In the genomic region with DNA sequence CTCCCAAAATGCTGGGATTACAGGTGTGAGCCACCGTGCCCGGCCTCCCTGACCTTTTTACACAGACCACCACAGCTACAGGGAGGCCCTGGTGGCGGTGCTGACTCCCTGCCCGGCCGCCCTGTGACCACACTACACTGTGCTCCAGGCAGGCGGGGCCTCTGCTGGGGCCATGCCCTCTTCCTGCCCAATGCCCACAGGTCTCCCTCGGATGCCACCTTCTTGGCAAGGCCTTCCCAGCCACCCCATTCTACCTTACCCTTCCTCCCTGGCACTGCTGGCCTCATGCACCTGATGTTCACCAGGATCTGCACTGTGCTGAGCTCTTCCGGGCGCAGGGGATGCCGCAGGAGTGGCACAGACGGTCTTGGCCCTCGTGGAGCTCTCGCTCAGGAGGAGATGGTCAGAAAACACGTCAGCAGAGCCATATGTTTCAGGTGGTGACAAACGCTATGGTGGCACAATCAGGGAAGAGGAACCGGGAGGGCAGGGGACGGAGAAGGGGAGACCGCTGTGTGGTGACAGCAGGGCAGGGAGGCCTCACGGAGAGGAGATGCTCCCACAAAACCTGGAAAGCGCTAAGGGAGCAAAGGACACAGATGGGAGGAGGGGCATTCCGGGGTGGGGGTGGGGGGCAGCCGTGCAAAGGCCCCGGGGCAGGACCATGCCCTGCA, we compare ENCODE assay signal across 31 cellular contexts. TPM values are rescaled to one million over a fixed set of nuclear protein-coding genes. Genes with fewer than 3 reads are reported as not detected.
A peak's percentile ranks its signal among the peaks of the same experiment; 100 is the strongest.
DNase-seq lines count a peak whose midpoint lies in the region; ATAC-seq and TF ChIP-seq lines count a peak whose summit lies in the region.
"Had no signal": no experiment of that assay in that cellular context is flagged by ENCODE, and none has a peak within 500 bp of the region (broad histone marks: within the 10 kb centered on the region; RNA-seq: fewer than 3 reads in every experiment).

No MANE protein-coding gene starts in this region.

- no peak for ATAC-seq in T-helper 17 cell
- no peak for ATAC-seq in stimulated activated memory B cell treated with anti-CD40 and anti-IgM and Interleukin-4, amounts not matched to agents 10 μg/mL and 1 μg/mL and 100 μg/mL, for 72 hours
- no peak for ATAC-seq in PC-3
- ATAC-seq: foreskin keratinocyte; heart right ventricle; left ventricle myocardium superior; naive thymus-derived CD4-positive, alpha-beta T cell; stimulated activated naive CD8-positive, alpha-beta T cell treated with anti-CD3 and anti-CD28 coated beads, Interleukin-15, Interleukin-2, amounts not matched to agents 100 U/mL and 50 U/mL, for 24 hours had no signal

- H3K4me1 ChIP-seq in mesenchymal stem cell (ENCODE audit: control insufficient read depth, insufficient read depth, low read depth, low read length) (peaks cover 53% of the 10 kb centered on the region), PC-3 (ENCODE audit: insufficient read depth, low read length) (no peaks in the 10 kb centered on the region)
- H3K4me1 ChIP-seq: foreskin keratinocyte had no signal

- H3K4me1 Mint-ChIP-seq in T-helper 17 cell = peaks cover 34% of the 10 kb centered on the region
- peaks cover 51% of the 10 kb centered on the region for H3K4me1 Mint-ChIP-seq in stimulated activated memory B cell treated with anti-CD40 and anti-IgM and Interleukin-4, amounts not matched to agents 10 μg/mL and 1 μg/mL and 100 μg/mL, for 72 hours
- peaks cover 11% of the 10 kb centered on the region for H3K4me1 Mint-ChIP-seq in activated T-helper 1 cell treated with anti-CD3 and anti-CD28 coated beads, Interleukin-12 subunit alpha, Interleukin-12 subunit beta, Interleukin-2, Interleukin-4 antibody, amounts not matched to agents 30 ng/mL and 10 ng/mL and 1 ng/mL, durations not matched to agents 14 hours and 24 hours and 36 hours (ENCODE audit: low read depth)
- peaks cover 3% of the 10 kb centered on the region for H3K4me1 Mint-ChIP-seq in endothelial cell (ENCODE audit: unreplicated experiment)

- H3K79me2 ChIP-seq in PC-3 (ENCODE audit: low read length) = peaks cover 51% of the 10 kb centered on the region

- H3K4ac ChIP-seq in mesenchymal stem cell (ENCODE audit: low read depth in 1 of 2, low read length in 2 of 2) = no peak overlapping the region

- no peaks in the 10 kb centered on the region for H4K20me1 ChIP-seq in PC-3 (ENCODE audit: low read length)

- 94% methylated on average over 23 of the region's 23 CpGs for WGBS in mesenchymal stem cell

- H3K9me3 Mint-ChIP-seq in stimulated activated memory B cell treated with anti-CD40 and anti-IgM and Interleukin-4, amounts not matched to agents 10 μg/mL and 1 μg/mL and 100 μg/mL, for 72 hours = no peaks in the 10 kb centered on the region
- H3K9me3 Mint-ChIP-seq in activated T-helper 1 cell treated with anti-CD3 and anti-CD28 coated beads, Interleukin-12 subunit alpha, Interleukin-12 subunit beta, Interleukin-2, Interleukin-4 antibody, amounts not matched to agents 30 ng/mL and 10 ng/mL and 1 ng/mL, durations not matched to agents 14 hours and 24 hours and 36 hours = peaks cover 5% of the 10 kb centered on the region
- H3K9me3 Mint-ChIP-seq in endothelial cell (ENCODE audit: unreplicated experiment) = no peaks in the 10 kb centered on the region
- H3K9me3 Mint-ChIP-seq: mesothelial cell of epicardium; naive thymus-derived CD4-positive, alpha-beta T cell had no signal

- peak overlapping the region; percentile 31 for H4K91ac ChIP-seq in mesenchymal stem cell (ENCODE audit: low read length)

- no peaks in the 10 kb centered on the region for H3K36me3 Mint-ChIP-seq in T-helper 17 cell (ENCODE audit: low read depth)
- peaks cover 22% of the 10 kb centered on the region for H3K36me3 Mint-ChIP-seq in stimulated activated memory B cell treated with anti-CD40 and anti-IgM and Interleukin-4, amounts not matched to agents 10 μg/mL and 1 μg/mL and 100 μg/mL, for 72 hours
- H3K36me3 Mint-ChIP-seq in activated T-helper 1 cell treated with anti-CD3 and anti-CD28 coated beads, Interleukin-12 subunit alpha, Interleukin-12 subunit beta, Interleukin-2, Interleukin-4 antibody, amounts not matched to agents 30 ng/mL and 10 ng/mL and 1 ng/mL, durations not matched to agents 14 hours and 24 hours and 36 hours (ENCODE audit: low read depth) = peaks cover 5% of the 10 kb centered on the region
- H3K36me3 Mint-ChIP-seq in endothelial cell (ENCODE audit: low read depth, unreplicated experiment) = peaks cover 2% of the 10 kb centered on the region

- no peak overlapping the region for H4K8ac ChIP-seq in mesenchymal stem cell (ENCODE audit: low read length)

- no peak overlapping the region for H3K23ac ChIP-seq in mesenchymal stem cell (ENCODE audit: low read length in 2 of 2)

- in situ Hi-C loops in G401 (cut with HindIII; ENCODE audit: low sequenced_read_pairs) = no loop called here

- no peaks in the 10 kb centered on the region for H3K27me3 Mint-ChIP-seq in T-helper 17 cell
- no peaks in the 10 kb centered on the region for H3K27me3 Mint-ChIP-seq in stimulated activated memory B cell treated with anti-CD40 and anti-IgM and Interleukin-4, amounts not matched to agents 10 μg/mL and 1 μg/mL and 100 μg/mL, for 72 hours
- H3K27me3 Mint-ChIP-seq in activated T-helper 1 cell treated with anti-CD3 and anti-CD28 coated beads, Interleukin-12 subunit alpha, Interleukin-12 subunit beta, Interleukin-2, Interleukin-4 antibody, amounts not matched to agents 30 ng/mL and 10 ng/mL and 1 ng/mL, durations not matched to agents 14 hours and 24 hours and 36 hours (ENCODE audit: insufficient read depth) = no peaks in the 10 kb centered on the region
- peaks cover 6% of the 10 kb centered on the region for H3K27me3 Mint-ChIP-seq in endothelial cell (ENCODE audit: unreplicated experiment)
- H3K27me3 Mint-ChIP-seq: naive thymus-derived CD4-positive, alpha-beta T cell had no signal

- no peak overlapping the region for H2AK5ac ChIP-seq in mesenchymal stem cell (ENCODE audit: low read length, severe bottlenecking)

- H3K4me3 Mint-ChIP-seq in T-helper 17 cell = peak overlapping the region; percentile 72
- peak overlapping the region; percentile 17 for H3K4me3 Mint-ChIP-seq in stimulated activated memory B cell treated with anti-CD40 and anti-IgM and Interleukin-4, amounts not matched to agents 10 μg/mL and 1 μg/mL and 100 μg/mL, for 72 hours
- no peak overlapping the region for H3K4me3 Mint-ChIP-seq in activated T-helper 1 cell treated with anti-CD3 and anti-CD28 coated beads, Interleukin-12 subunit alpha, Interleukin-12 subunit beta, Interleukin-2, Interleukin-4 antibody, amounts not matched to agents 30 ng/mL and 10 ng/mL and 1 ng/mL, durations not matched to agents 14 hours and 24 hours and 36 hours
- no peak overlapping the region for H3K4me3 Mint-ChIP-seq in endothelial cell (ENCODE audit: unreplicated experiment)
- H3K4me3 Mint-ChIP-seq: mesothelial cell of epicardium had no signal

- no peak overlapping the region for H3K14ac ChIP-seq in mesenchymal stem cell (ENCODE audit: low read length in 2 of 2)

- no TSS peak for BruUV-seq in PC-3 (replicated peaks; lab: Mats Ljungman, UMichigan)

- no peak overlapping the region for H3K4me3 ChIP-seq in mesenchymal stem cell (ENCODE audit: insufficient read depth in 1 of 2, low read depth in 1 of 2, low read length in 2 of 2)
- H3K4me3 ChIP-seq in PC-3 (ENCODE audit: low read length) = no peak overlapping the region
- H3K4me3 ChIP-seq: BLaER1, esophagus squamous epithelium, HAP-1, heart right ventricle, skin epidermis had no signal

- no peak overlapping the region for H2BK15ac ChIP-seq in mesenchymal stem cell (ENCODE audit: low read depth, poor library complexity, severe bottlenecking)

- H3K9me2 ChIP-seq in PC-3 (replicated peaks; ENCODE audit: low read length) = no peaks in the 10 kb centered on the region

- H3K27me3 ChIP-seq in mesenchymal stem cell (ENCODE audit: control insufficient read depth in 1 of 2, insufficient read depth in 1 of 2, low read length in 2 of 2) (no peaks in the 10 kb centered on the region), PC-3 (ENCODE audit: low read length) (no peaks in the 10 kb centered on the region)
- H3K27me3 ChIP-seq: BLaER1, esophagus squamous epithelium, foreskin keratinocyte, heart right ventricle had no signal

- H3K9ac ChIP-seq in mesenchymal stem cell (ENCODE audit: low read length) = no peak overlapping the region
- H3K9ac ChIP-seq in PC-3 (ENCODE audit: low read length) = no peak overlapping the region
- H3K9ac ChIP-seq: BLaER1 had no signal

- H3K27ac Mint-ChIP-seq in T-helper 17 cell = no peak overlapping the region
- no peak overlapping the region for H3K27ac Mint-ChIP-seq in stimulated activated memory B cell treated with anti-CD40 and anti-IgM and Interleukin-4, amounts not matched to agents 10 μg/mL and 1 μg/mL and 100 μg/mL, for 72 hours
- H3K27ac Mint-ChIP-seq in activated T-helper 1 cell treated with anti-CD3 and anti-CD28 coated beads, Interleukin-12 subunit alpha, Interleukin-12 subunit beta, Interleukin-2, Interleukin-4 antibody, amounts not matched to agents 30 ng/mL and 10 ng/mL and 1 ng/mL, durations not matched to agents 14 hours and 24 hours and 36 hours = no peak overlapping the region
- H3K27ac Mint-ChIP-seq in endothelial cell (ENCODE audit: unreplicated experiment) = no peak overlapping the region
- H3K27ac Mint-ChIP-seq: mesothelial cell of epicardium had no signal

- CTCF ChIA-PET in PC-3 (lab: Charles Lee) = no interaction called here

- no peak overlapping the region for H2BK5ac ChIP-seq in mesenchymal stem cell (ENCODE audit: low read depth, low read length, poor library complexity, severe bottlenecking)

- H3K79me1 ChIP-seq in mesenchymal stem cell (replicated peaks; ENCODE audit: low read length, poor library complexity, severe bottlenecking) = no peaks in the 10 kb centered on the region

- H2BK12ac ChIP-seq in mesenchymal stem cell (ENCODE audit: low read length in 2 of 2) = no peak overlapping the region

- H3F3A ChIP-seq in PC-3 (ENCODE audit: low read length, unreplicated experiment) = no peaks in the 10 kb centered on the region

- POLR2A ChIA-PET in PC-3 (lab: Charles Lee; ENCODE audit: unreplicated experiment) = no interaction called here

- H2BK120ac ChIP-seq in mesenchymal stem cell (ENCODE audit: low read depth, low read length) = no peak overlapping the region

- peaks cover 0 to 66% of the 10 kb centered on the region in 2 experiments for H3K36me3 ChIP-seq in mesenchymal stem cell (ENCODE audit: control insufficient read depth in 1 of 2, insufficient read depth in 2 of 2, low read depth in 1 of 2, low read length in 2 of 2)
- no peaks in the 10 kb centered on the region for H3K36me3 ChIP-seq in PC-3 (ENCODE audit: low read depth, low read length)
- H3K36me3 ChIP-seq: HAP-1 had no signal

- DNase-seq in G401 (ENCODE audit: low spot score) (peak; percentile 89), T-helper 17 cell (no peak), mesenchymal stem cell (no peak), PC-3 (no peak), endothelial cell (ENCODE audit: low spot score) (no peak)
- no peak for DNase-seq in activated T-helper 1 cell treated with anti-CD3 and anti-CD28 coated beads, Interleukin-12 subunit alpha, Interleukin-12 subunit beta, Interleukin-2, Interleukin-4 antibody, amounts not matched to agents 30 ng/mL and 10 ng/mL and 1 ng/mL, durations not matched to agents 14 hours and 24 hours and 36 hours (ENCODE audit: low spot score)
- DNase-seq: activated CD4-positive, alpha-beta T cell treated with anti-CD3 and anti-CD28 coated beads for 4 hours; activated CD8-positive, alpha-beta memory T cell treated with anti-CD3 and anti-CD28 coated beads for 24 hours; activated effector memory CD4-positive, alpha-beta T cell treated with anti-CD3 and anti-CD28 coated beads, Interleukin-2, amount 50 U/mL, for 16 hours; activated T-cell treated with anti-CD3 and anti-CD28 coated beads for 4 hours; COR-L47; esophagus squamous epithelium; foreskin keratinocyte; heart right ventricle; kidney; left ventricle myocardium superior; naive thymus-derived CD4-positive, alpha-beta T cell; NCI-H1417 treated with DMSO at 0.1 percent for 48 hours; NCI-H2029 treated with DMSO at 0.1 percent for 48 hours; NCI-H69; SHP77; stimulated activated naive CD8-positive, alpha-beta T cell treated with anti-CD3 and anti-CD28 coated beads, Interleukin-15, Interleukin-2, amounts not matched to agents 100 U/mL and 50 U/mL, for 24 hours; T-helper 9 cell had no signal

- H3K27ac ChIP-seq in mesenchymal stem cell (ENCODE audit: low read length, poor library complexity, severe bottlenecking) = no peak overlapping the region
- H3K27ac ChIP-seq in PC-3 (ENCODE audit: low read length) = no peak overlapping the region
- H3K27ac ChIP-seq: BLaER1, foreskin keratinocyte, heart right ventricle, skin epidermis had no signal

- H3K9me3 ChIP-seq in T-helper 17 cell (ENCODE audit: control insufficient read depth, low read length, poor library complexity, severe bottlenecking) (no peaks in the 10 kb centered on the region), mesenchymal stem cell (ENCODE audit: control insufficient read depth, low read length) (no peaks in the 10 kb centered on the region), PC-3 (ENCODE audit: low read length) (no peaks in the 10 kb centered on the region)
- H3K9me3 ChIP-seq: BLaER1, esophagus squamous epithelium, HAP-1 had no signal

- no peak overlapping the region for H3K4me2 ChIP-seq in mesenchymal stem cell (ENCODE audit: low read length, poor library complexity, severe bottlenecking)
- no peak overlapping the region for H3K4me2 ChIP-seq in PC-3 (ENCODE audit: low read length)
- H3K4me2 ChIP-seq: BLaER1 had no signal

- intact Hi-C loops in activated T-helper 1 cell treated with anti-CD3 and anti-CD28 coated beads, Interleukin-12 subunit alpha, Interleukin-12 subunit beta, Interleukin-2, Interleukin-4 antibody, amounts not matched to agents 30 ng/mL and 10 ng/mL and 1 ng/mL, durations not matched to agents 14 hours and 24 hours and 36 hours (cut with micrococcal nuclease) = no loop called here
- intact Hi-C loops in PC-3 (cut with micrococcal nuclease) = no loop called here

- no peak overlapping the region for H2AFZ ChIP-seq in mesenchymal stem cell (ENCODE audit: low read depth, low read length)
- no peak overlapping the region for H2AFZ ChIP-seq in PC-3 (ENCODE audit: low read length)

- no peak overlapping the region for H3K18ac ChIP-seq in mesenchymal stem cell (ENCODE audit: low read depth in 1 of 2, low read length in 2 of 2)

- TF ChIP-seq CTCF in PC-3 (conservative IDR thresholded peaks at IDR 0.05; ENCODE audit: low read depth, low read length) (no peak), endothelial cell (IDR thresholded peaks at IDR 0.05; ENCODE audit: unreplicated experiment) (no peak)

RNA-seq across cellular contexts. Expression of gene PIP5K1C, which starts 4.1 kb away (rescaled TPM):
- 5.3 and 13.0 TPM in 2 replicates for total RNA-seq in G401 (2014; rRNA removed; shearing (Covaris generic))
- total RNA-seq in T-helper 17 cell (10 to 100 TPM; 21.7 to 23.7 TPM), PC-3 (2014; rRNA removed) (16.1 and 21.2 TPM in 2 replicates), endothelial cell (ENCODE audit: unreplicated experiment) (65.8 TPM)
- 52.2 TPM for polyA plus RNA-seq in mesenchymal stem cell (2013, experiment 1 of 2)
- 51.8 TPM for polyA plus RNA-seq in mesenchymal stem cell (2013, experiment 2 of 2)
- 24.5 and 28.0 TPM in 2 replicates for total RNA-seq in activated T-helper 1 cell treated with anti-CD3 and anti-CD28 coated beads, Interleukin-12 subunit alpha, Interleukin-12 subunit beta, Interleukin-2, Interleukin-4 antibody, amounts not matched to agents 30 ng/mL and 10 ng/mL and 1 ng/mL, durations not matched to agents 14 hours and 24 hours and 36 hours

RNA-seq across cellular contexts. Expression of gene TJP3, which starts 12.1 kb away (rescaled TPM):
- total RNA-seq in G401 (2014; rRNA removed; shearing (Covaris generic)) = 12.4 and 15.1 TPM in 2 replicates
- 10 to 100 TPM; 13.4 to 14.2 TPM for total RNA-seq in T-helper 17 cell
- not detected for polyA plus RNA-seq in mesenchymal stem cell (2013, experiment 1 of 2)
- not detected for polyA plus RNA-seq in mesenchymal stem cell (2013, experiment 2 of 2)
- 0.08 TPM in 1 of 2 replicates, not detected in the other for total RNA-seq in activated T-helper 1 cell treated with anti-CD3 and anti-CD28 coated beads, Interleukin-12 subunit alpha, Interleukin-12 subunit beta, Interleukin-2, Interleukin-4 antibody, amounts not matched to agents 30 ng/mL and 10 ng/mL and 1 ng/mL, durations not matched to agents 14 hours and 24 hours and 36 hours
- 11.7 and 14.3 TPM in 2 replicates for total RNA-seq in PC-3 (2014; rRNA removed)
- total RNA-seq in endothelial cell (ENCODE audit: unreplicated experiment) = 3.1 TPM
- total RNA-seq: cardiac septum, foreskin keratinocyte, LHCN-M2 had no signal
- polyA plus RNA-seq: AG04450, foreskin keratinocyte had no signal

Comparison
In these comparisons a context has a peak if more than half of its experiments do, and no peak if none do; other contexts are left out.
1. H3K4me3 Mint-ChIP-seq: peak in T-helper 17 cell (single experiment) and stimulated activated memory B cell treated with anti-CD40 and anti-IgM and Interleukin-4, amounts not matched to agents 10 μg/mL and 1 μg/mL and 100 μg/mL, for 72 hours (single experiment); none in activated T-helper 1 cell treated with anti-CD3 and anti-CD28 coated beads, Interleukin-12 subunit alpha, Interleukin-12 subunit beta, Interleukin-2, Interleukin-4 antibody, amounts not matched to agents 30 ng/mL and 10 ng/mL and 1 ng/mL, durations not matched to agents 14 hours and 24 hours and 36 hours (single experiment) and endothelial cell (single experiment).